Comparison of ENCODE assay signal across 3 cellular contexts in genomic region chr7:14199336-14199735, GRCh38.
"Had no signal": no experiment of that assay in that cellular context is flagged by ENCODE, and none has a peak within 500 bp of the region (broad histone marks: within the 10 kb centered on the region; RNA-seq: fewer than 3 reads in every experiment).

No MANE protein-coding gene starts in this region.

- H3K4me3 ChIP-seq: GM12878 had no signal

- ATAC-seq: GM12878 had no signal

- DNase-seq: GDM1, GF-D8 had no signal
